In genomic region chr10:48456361-48456804, GRCh38 we compare ENCODE assay signal across 10 cellular contexts.
DNase-seq lines count a peak whose midpoint lies in the region; ATAC-seq and TF ChIP-seq lines count a peak whose summit lies in the region.
"Had no signal": no experiment of that assay in that cellular context is flagged by ENCODE, and none has a peak within 500 bp of the region (broad histone marks: within the 10 kb centered on the region; RNA-seq: fewer than 3 reads in every experiment).

No MANE protein-coding gene starts in this region.

- H2AFZ ChIP-seq in GM23338 (no peak overlapping the region), OCI-LY3 (ENCODE audit: low read depth, low read length) (0 out of 2 replicates have a peak overlapping the region, but pooled peaks have one; percentile 1), parathyroid adenoma (peak overlapping the region; percentile 43)

- H3K4me3 Mint-ChIP-seq in GM23338 (no peak overlapping the region), Calu3 (ENCODE audit: low read depth, unreplicated experiment) (no peak overlapping the region)

- CTCF ChIA-PET in Calu3 (lab: Charles Lee) = interaction anchor here (0.6 kb wide), 1 partner anchor 16 kb away, joined by 3 read pairs; no protein-coding TSS in a partner anchor

- H3K9me2 ChIP-seq in GM23338 (ENCODE audit: insufficient read depth) = no peaks in the 10 kb centered on the region

- intact Hi-C loops in Calu3 (cut with micrococcal nuclease; ENCODE audit: unreplicated experiment) = no loop called here

- no peaks in the 10 kb centered on the region for H4K20me1 ChIP-seq in GM23338 (replicated peaks; ENCODE audit: insufficient read depth)
- H4K20me1 ChIP-seq in OCI-LY3 (ENCODE audit: insufficient read depth, low read length) = no peaks in the 10 kb centered on the region

- H3K36me3 Mint-ChIP-seq in GM23338 (ENCODE audit: low read depth) = peaks cover 3% of the 10 kb centered on the region; the same call in 1 of the 3 replicates
- no peaks in the 10 kb centered on the region for H3K36me3 Mint-ChIP-seq in Calu3 (ENCODE audit: insufficient read depth, unreplicated experiment)

- H3K4me2 ChIP-seq in GM23338 (no peak overlapping the region), OCI-LY3 (ENCODE audit: low read length) (peak overlapping the region; percentile 27), parathyroid adenoma (ENCODE audit: low read length) (no peak overlapping the region)
- H3K4me2 ChIP-seq: KMS-11 had no signal

- H3K9ac ChIP-seq in OCI-LY3 (ENCODE audit: low read length) (no peak overlapping the region), parathyroid adenoma (no peak overlapping the region)
- H3K9ac ChIP-seq: KMS-11 had no signal

- H3K27me3 ChIP-seq in GM23338 (ENCODE audit: insufficient read depth) (no peaks in the 10 kb centered on the region), OCI-LY3 (ENCODE audit: low read depth, low read length) (no peaks in the 10 kb centered on the region), cardiac muscle cell (no peaks in the 10 kb centered on the region), parathyroid adenoma (ENCODE audit: control insufficient read depth, insufficient read depth, low read length) (no peaks in the 10 kb centered on the region)

- ATAC-seq in GM23338 (peak; percentile 20), GM21825 (IDR thresholded peaks at IDR 0.05; ENCODE audit: unreplicated experiment) (no peak), HG03571 (IDR thresholded peaks at IDR 0.05; ENCODE audit: unreplicated experiment) (no peak)

- H3K27ac Mint-ChIP-seq in GM23338 (no peak overlapping the region), Calu3 (ENCODE audit: unreplicated experiment) (no peak overlapping the region)

- peaks cover 23% of the 10 kb centered on the region; the same call in 2 of the 3 replicates for H3K4me1 Mint-ChIP-seq in GM23338
- H3K4me1 Mint-ChIP-seq in Calu3 (ENCODE audit: low read depth, unreplicated experiment) = no peaks in the 10 kb centered on the region

- no peaks in the 10 kb centered on the region; the same call in 2 of the 3 replicates for H3K9me3 Mint-ChIP-seq in GM23338
- H3K9me3 Mint-ChIP-seq in Calu3 (ENCODE audit: low read depth, unreplicated experiment) = no peaks in the 10 kb centered on the region

- TF ChIP-seq CTCF in GM23338 (conservative IDR thresholded peaks at IDR 0.05; ENCODE audit: low read depth in 2 of 2) (no peak), OCI-LY3 (IDR thresholded peaks at IDR 0.05; ENCODE audit: low read depth, low read length) (no peak), cardiac muscle cell (IDR thresholded peaks at IDR 0.05; ENCODE audit: low read depth, low read length) (no peak), parathyroid adenoma (IDR thresholded peaks at IDR 0.05) (no peak), Calu3 (IDR thresholded peaks at IDR 0.05; ENCODE audit: unreplicated experiment) (no peak)

- H3K36me3 ChIP-seq in GM23338 (ENCODE audit: insufficient read depth) (no peaks in the 10 kb centered on the region), OCI-LY3 (replicated peaks; ENCODE audit: low read depth, low read length) (no peaks in the 10 kb centered on the region), cardiac muscle cell (no peaks in the 10 kb centered on the region), parathyroid adenoma (ENCODE audit: control insufficient read depth, insufficient read depth, low read length) (no peaks in the 10 kb centered on the region)

- H3K27ac ChIP-seq in GM23338 (ENCODE audit: low read depth) (no peak overlapping the region), OCI-LY3 (ENCODE audit: low read length) (no peak overlapping the region), cardiac muscle cell (no peak overlapping the region), parathyroid adenoma (peak overlapping the region; percentile 96)
- H3K27ac ChIP-seq: KMS-11 had no signal

- H3K27me3 Mint-ChIP-seq in GM23338 (ENCODE audit: insufficient read depth, low read depth, poor library complexity) = peaks cover 2% of the 10 kb centered on the region
- H3K27me3 Mint-ChIP-seq in Calu3 (ENCODE audit: unreplicated experiment) = peaks cover 12% of the 10 kb centered on the region

- H3K79me2 ChIP-seq in GM23338 (replicated peaks; ENCODE audit: insufficient read depth) (no peaks in the 10 kb centered on the region), OCI-LY3 (ENCODE audit: low read length) (no peaks in the 10 kb centered on the region), parathyroid adenoma (no peaks in the 10 kb centered on the region)

- H3K4me3 ChIP-seq in GM23338 = no peak overlapping the region
- H3K4me3 ChIP-seq in OCI-LY3 (ENCODE audit: low read length) = peak overlapping the region; percentile 9; the same call in 1 of the 2 replicates
- H3K4me3 ChIP-seq in cardiac muscle cell = no peak overlapping the region
- no peak overlapping the region for H3K4me3 ChIP-seq in parathyroid adenoma (ENCODE audit: low read depth, low read length)

- H3K9me3 ChIP-seq in OCI-LY3 (ENCODE audit: insufficient read depth, low read length) = no peaks in the 10 kb centered on the region
- no peaks in the 10 kb centered on the region for H3K9me3 ChIP-seq in cardiac muscle cell (ENCODE audit: low read depth)
- H3K9me3 ChIP-seq in parathyroid adenoma (ENCODE audit: control insufficient read depth, low read length) = no peaks in the 10 kb centered on the region

- peak; percentile 12 for DNase-seq in GM23338 (ENCODE audit: low spot score)
- DNase-seq in cardiac muscle cell (ENCODE audit: low read depth in 1 of 2, low spot score in 1 of 2) = peak; percentile 52 to 67
- DNase-seq in Calu3 = no peak
- no peak for DNase-seq in NCI-H345 (lab: John Stamatoyannopoulos, UW)
- DNase-seq: cortex of kidney had no signal

- no peaks in the 10 kb centered on the region for H3F3A ChIP-seq in GM23338 (replicated peaks; ENCODE audit: low read depth)

- BruUV-seq in Calu3 (replicated peaks; lab: Mats Ljungman, UMichigan) = no TSS peak

- H3K4me1 ChIP-seq in GM23338 (ENCODE audit: insufficient read depth) (no peaks in the 10 kb centered on the region), OCI-LY3 (ENCODE audit: low read length) (peaks cover 18% of the 10 kb centered on the region), cardiac muscle cell (ENCODE audit: low read depth) (peaks cover 24% of the 10 kb centered on the region), parathyroid adenoma (peaks cover 59% of the 10 kb centered on the region)

TF ChIP-seq in GM23338, 12 proteins besides CTCF, POLR2A, EP300 and RAD21 (continues in another document):
- TF ChIP-seq ZNF114 (CRISPR knock-in tag; IDR thresholded peaks at IDR 0.05) = no peak
- no peak for TF ChIP-seq ZNF462 (CRISPR knock-in tag; IDR thresholded peaks at IDR 0.05)
- no peak for TF ChIP-seq POLR2AphosphoS5 (IDR thresholded peaks at IDR 0.05; ENCODE audit: low read depth)
- TF ChIP-seq JUNB (IDR thresholded peaks at IDR 0.05; ENCODE audit: unreplicated experiment) = no peak
- no peak for TF ChIP-seq EZH2 (IDR thresholded peaks at IDR 0.05; ENCODE audit: low read depth, unreplicated experiment)

Comparison
In these comparisons a context has a peak if more than half of its experiments do, and no peak if none do; other contexts are left out.
1. DNase-seq: peak in GM23338 (single experiment) and cardiac muscle cell (2 of 2); none in Calu3 (single experiment) and NCI-H345 (single experiment).